In genomic region chr12:103350116-103350515, GRCh38 we compare ENCODE assay signal across 16 cellular contexts.
DNase-seq lines count a peak whose midpoint lies in the region; ATAC-seq and TF ChIP-seq lines count a peak whose summit lies in the region.
"Had no signal": no experiment of that assay in that cellular context is flagged by ENCODE, and none has a peak within 500 bp of the region (broad histone marks: within the 10 kb centered on the region; RNA-seq: fewer than 3 reads in every experiment).

No MANE protein-coding gene starts in this region.

- no peak overlapping the region for H2BK5ac ChIP-seq in trophoblast cell (ENCODE audit: low read depth, low read length, poor library complexity)

- no peak overlapping the region for H3K4ac ChIP-seq in trophoblast cell (ENCODE audit: low read depth, low read length)

- peak; percentile 28 for DNase-seq in MCF 10A (ENCODE audit: unreplicated experiment)
- DNase-seq in breast epithelium (ENCODE audit: low spot score in 2 of 2): no peak
- peak; percentile 15 for DNase-seq in NCI-H69 (lab: John Stamatoyannopoulos, UW)
- DNase-seq in WTC11 (ENCODE audit: low spot score): no peak
- peak; percentile 51 to 74 for DNase-seq in trophoblast cell
- no peak for DNase-seq in germinal center (ENCODE audit: low spot score)
- DNase-seq: C1 segment of cervical spinal cord; Calu3; CD4-positive, alpha-beta memory T cell; COR-L47; DMS153; DMS79 treated with DMSO at 0.1 percent for 48 hours; GF-D8; GOT3 had no signal

- no peak overlapping the region for H4K8ac ChIP-seq in trophoblast cell (ENCODE audit: low read depth, low read length)

- no peaks in the 10 kb centered on the region for H3K79me2 ChIP-seq in trophoblast cell (ENCODE audit: control insufficient read depth, insufficient read depth, low read length, poor library complexity)

- H3K4me1 Mint-ChIP-seq in MCF 10A (ENCODE audit: insufficient read depth, unreplicated experiment) (no peaks in the 10 kb centered on the region), WTC11 (0 out of 2 replicates have a peak, but pooled peaks cover 3% of the 10 kb centered on the region)

- no peaks in the 10 kb centered on the region for H3K36me3 Mint-ChIP-seq in MCF 10A (ENCODE audit: insufficient read depth, unreplicated experiment)
- H3K36me3 Mint-ChIP-seq in WTC11: no peaks in the 10 kb centered on the region

- TF ChIP-seq POLR2A in breast epithelium (IDR thresholded peaks at IDR 0.05): no peak

- H3K27me3 Mint-ChIP-seq in MCF 10A (ENCODE audit: insufficient read depth, unreplicated experiment) (no peaks in the 10 kb centered on the region), WTC11 (ENCODE audit: low read depth) (no peaks in the 10 kb centered on the region)
- H3K27me3 Mint-ChIP-seq: CD4-positive, alpha-beta memory T cell had no signal

- peaks cover 13% of the 10 kb centered on the region for H3K9me3 Mint-ChIP-seq in MCF 10A (ENCODE audit: unreplicated experiment)
- H3K9me3 Mint-ChIP-seq in WTC11: peaks cover 6% of the 10 kb centered on the region; the same call in 1 of the 2 replicates

- no peak overlapping the region for H2AK5ac ChIP-seq in trophoblast cell (ENCODE audit: low read length)

- no peak overlapping the region for H3K4me3 ChIP-seq in breast epithelium
- H3K4me3 ChIP-seq in trophoblast cell (ENCODE audit: low read depth, low read length): no peak overlapping the region
- H3K4me3 ChIP-seq: HAP-1 had no signal

- no peak overlapping the region for H4K91ac ChIP-seq in trophoblast cell (ENCODE audit: low read depth, low read length)

- peak overlapping the region; percentile 27 for H3K4me2 ChIP-seq in trophoblast cell (ENCODE audit: low read length)

- CTCF ChIA-PET in MCF 10A (lab: Yijun Ruan, JAX) (no interaction called here), WTC11 (lab: Charles Lee) (no interaction called here)

- H3K27ac ChIP-seq in breast epithelium: no peak overlapping the region
- no peak overlapping the region for H3K27ac ChIP-seq in trophoblast cell (ENCODE audit: low read depth, low read length)

- no peak overlapping the region for H3K14ac ChIP-seq in trophoblast cell (ENCODE audit: low read length)

- H3K27me3 ChIP-seq in breast epithelium: no peaks in the 10 kb centered on the region
- H3K27me3 ChIP-seq in trophoblast cell (ENCODE audit: insufficient read depth, low read length): no peaks in the 10 kb centered on the region

- H3K9me3 ChIP-seq in breast epithelium (peaks cover 0 to 5% of the 10 kb centered on the region in 2 donors), trophoblast cell (ENCODE audit: insufficient read depth, low read depth, low read length) (no peaks in the 10 kb centered on the region)
- H3K9me3 ChIP-seq: HAP-1 had no signal

- H4K12ac ChIP-seq in trophoblast cell (ENCODE audit: low read depth, low read length): no peak overlapping the region

- ATAC-seq in WTC11 (no peak), GM19351 (IDR thresholded peaks at IDR 0.05; ENCODE audit: unreplicated experiment) (no peak)

- no peak overlapping the region for H3K23ac ChIP-seq in trophoblast cell (ENCODE audit: low read length)

- no peak overlapping the region for H2AFZ ChIP-seq in trophoblast cell (ENCODE audit: insufficient read depth, low read length, poor library complexity)

- no peaks in the 10 kb centered on the region for H3K79me1 ChIP-seq in trophoblast cell (ENCODE audit: low read length)

- no peak overlapping the region for H2BK120ac ChIP-seq in trophoblast cell (ENCODE audit: insufficient read depth, low read length, poor library complexity)

- no peaks in the 10 kb centered on the region for H3K36me3 ChIP-seq in breast epithelium
- H3K36me3 ChIP-seq in trophoblast cell (ENCODE audit: control insufficient read depth in 1 of 2, insufficient read depth in 2 of 2, low read length in 2 of 2): no peaks in the 10 kb centered on the region
- H3K36me3 ChIP-seq: HAP-1 had no signal

- no peak overlapping the region for H2BK12ac ChIP-seq in trophoblast cell (ENCODE audit: low read length)

- H3K27ac Mint-ChIP-seq in MCF 10A (ENCODE audit: low read depth, unreplicated experiment) (no peak overlapping the region), WTC11 (no peak overlapping the region)
- H3K27ac Mint-ChIP-seq: CD4-positive, alpha-beta memory T cell had no signal

- H3K9ac ChIP-seq in trophoblast cell (ENCODE audit: low read length): no peak overlapping the region

- no peak overlapping the region for H3K4me3 Mint-ChIP-seq in MCF 10A (ENCODE audit: unreplicated experiment)
- no peak overlapping the region for H3K4me3 Mint-ChIP-seq in WTC11
- H3K4me3 Mint-ChIP-seq: CD4-positive, alpha-beta memory T cell had no signal

- POLR2A ChIA-PET in MCF 10A (lab: Yijun Ruan, JAX) (no interaction called here), WTC11 (lab: Charles Lee) (no interaction called here)

- H3K4me1 ChIP-seq in breast epithelium (no peaks in the 10 kb centered on the region), trophoblast cell (ENCODE audit: control insufficient read depth in 1 of 2, insufficient read depth in 2 of 2, low read length in 2 of 2) (no peaks in the 10 kb centered on the region)
- H3K4me1 ChIP-seq: HAP-1 had no signal

- no CpG with 5 or more reads among the region's 5 CpGs for WGBS in trophoblast cell (ENCODE audit: extremely low coverage, insufficient coverage, insufficient read length)

- intact Hi-C loops in MCF 10A (cut with micrococcal nuclease): no loop called here
- intact Hi-C loops in breast epithelium (cut with DNase I; ENCODE audit: low total_unique reads): no loop called here

- H3K18ac ChIP-seq in trophoblast cell (ENCODE audit: low read length): no peak overlapping the region

- BruUV-seq in MCF 10A (replicated peaks; lab: Mats Ljungman, UMichigan): no TSS peak

- TF ChIP-seq CTCF in MCF 10A (IDR thresholded peaks at IDR 0.05; ENCODE audit: unreplicated experiment) (no peak), breast epithelium (IDR thresholded peaks at IDR 0.05) (no peak), WTC11 (IDR thresholded peaks at IDR 0.05) (no peak)

TF ChIP-seq in WTC11, 78 proteins besides CTCF, POLR2A, EP300 and RAD21:
- TF ChIP-seq ATF6 (CRISPR knock-in tag; IDR thresholded peaks at IDR 0.05) (no peak), ESRRA (CRISPR knock-in tag; IDR thresholded peaks at IDR 0.05; ENCODE audit: borderline replicate concordance) (no peak), GABPB1 (CRISPR knock-in tag; IDR thresholded peaks at IDR 0.05) (0 out of 2 replicates have a peak, but pooled peaks have one; percentile 41)

Comparison
In these comparisons a context has a peak if more than half of its experiments do, and no peak if none do; other contexts are left out.
1. DNase-seq: peak in MCF 10A (single experiment), NCI-H69 (single experiment) and trophoblast cell (2 of 2); none in breast epithelium (0 of 2), WTC11 (single experiment) and germinal center (single experiment).